2 cellular contexts compared by ENCODE assay signal in the genomic region with DNA sequence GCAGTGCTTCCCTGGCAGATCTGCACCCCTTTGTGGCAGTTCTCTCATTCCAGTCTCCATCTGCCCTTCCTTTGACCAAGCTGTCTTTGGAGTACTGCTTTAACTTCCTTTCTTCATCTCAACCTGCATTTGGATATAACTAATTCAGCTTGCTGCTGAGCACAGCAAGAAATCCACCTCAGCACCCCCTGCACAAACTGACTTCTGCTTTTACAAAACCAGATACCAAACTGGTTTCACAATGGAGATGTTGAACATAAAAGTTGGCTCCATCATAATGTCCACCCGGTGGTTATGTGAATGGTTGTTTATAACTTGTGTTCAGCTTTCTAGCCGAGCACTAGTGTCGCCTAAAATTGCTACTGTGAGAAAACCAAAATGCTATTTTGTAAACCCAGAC.
TF ChIP-seq lines count a peak whose summit lies in the region.

No MANE protein-coding gene starts in this region.

TF ChIP-seq in GM23338, 12 proteins besides CTCF, POLR2A, EP300 and RAD21:
- TF ChIP-seq EZH2phosphoT487 (IDR thresholded peaks at IDR 0.05; ENCODE audit: unreplicated experiment), result no peak
- no peak for TF ChIP-seq ZNF331 (CRISPR knock-in tag; IDR thresholded peaks at IDR 0.05; ENCODE audit: low read depth)
- no peak for TF ChIP-seq NANOG (IDR thresholded peaks at IDR 0.05; ENCODE audit: borderline replicate concordance)
- TF ChIP-seq, protein P1, sequence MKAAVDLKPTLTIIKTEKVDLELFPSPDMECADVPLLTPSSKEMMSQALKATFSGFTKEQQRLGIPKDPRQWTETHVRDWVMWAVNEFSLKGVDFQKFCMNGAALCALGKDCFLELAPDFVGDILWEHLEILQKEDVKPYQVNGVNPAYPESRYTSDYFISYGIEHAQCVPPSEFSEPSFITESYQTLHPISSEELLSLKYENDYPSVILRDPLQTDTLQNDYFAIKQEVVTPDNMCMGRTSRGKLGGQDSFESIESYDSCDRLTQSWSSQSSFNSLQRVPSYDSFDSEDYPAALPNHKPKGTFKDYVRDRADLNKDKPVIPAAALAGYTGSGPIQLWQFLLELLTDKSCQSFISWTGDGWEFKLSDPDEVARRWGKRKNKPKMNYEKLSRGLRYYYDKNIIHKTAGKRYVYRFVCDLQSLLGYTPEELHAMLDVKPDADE (IDR thresholded peaks at IDR 0.05), result no peak
- TF ChIP-seq, protein P2, sequence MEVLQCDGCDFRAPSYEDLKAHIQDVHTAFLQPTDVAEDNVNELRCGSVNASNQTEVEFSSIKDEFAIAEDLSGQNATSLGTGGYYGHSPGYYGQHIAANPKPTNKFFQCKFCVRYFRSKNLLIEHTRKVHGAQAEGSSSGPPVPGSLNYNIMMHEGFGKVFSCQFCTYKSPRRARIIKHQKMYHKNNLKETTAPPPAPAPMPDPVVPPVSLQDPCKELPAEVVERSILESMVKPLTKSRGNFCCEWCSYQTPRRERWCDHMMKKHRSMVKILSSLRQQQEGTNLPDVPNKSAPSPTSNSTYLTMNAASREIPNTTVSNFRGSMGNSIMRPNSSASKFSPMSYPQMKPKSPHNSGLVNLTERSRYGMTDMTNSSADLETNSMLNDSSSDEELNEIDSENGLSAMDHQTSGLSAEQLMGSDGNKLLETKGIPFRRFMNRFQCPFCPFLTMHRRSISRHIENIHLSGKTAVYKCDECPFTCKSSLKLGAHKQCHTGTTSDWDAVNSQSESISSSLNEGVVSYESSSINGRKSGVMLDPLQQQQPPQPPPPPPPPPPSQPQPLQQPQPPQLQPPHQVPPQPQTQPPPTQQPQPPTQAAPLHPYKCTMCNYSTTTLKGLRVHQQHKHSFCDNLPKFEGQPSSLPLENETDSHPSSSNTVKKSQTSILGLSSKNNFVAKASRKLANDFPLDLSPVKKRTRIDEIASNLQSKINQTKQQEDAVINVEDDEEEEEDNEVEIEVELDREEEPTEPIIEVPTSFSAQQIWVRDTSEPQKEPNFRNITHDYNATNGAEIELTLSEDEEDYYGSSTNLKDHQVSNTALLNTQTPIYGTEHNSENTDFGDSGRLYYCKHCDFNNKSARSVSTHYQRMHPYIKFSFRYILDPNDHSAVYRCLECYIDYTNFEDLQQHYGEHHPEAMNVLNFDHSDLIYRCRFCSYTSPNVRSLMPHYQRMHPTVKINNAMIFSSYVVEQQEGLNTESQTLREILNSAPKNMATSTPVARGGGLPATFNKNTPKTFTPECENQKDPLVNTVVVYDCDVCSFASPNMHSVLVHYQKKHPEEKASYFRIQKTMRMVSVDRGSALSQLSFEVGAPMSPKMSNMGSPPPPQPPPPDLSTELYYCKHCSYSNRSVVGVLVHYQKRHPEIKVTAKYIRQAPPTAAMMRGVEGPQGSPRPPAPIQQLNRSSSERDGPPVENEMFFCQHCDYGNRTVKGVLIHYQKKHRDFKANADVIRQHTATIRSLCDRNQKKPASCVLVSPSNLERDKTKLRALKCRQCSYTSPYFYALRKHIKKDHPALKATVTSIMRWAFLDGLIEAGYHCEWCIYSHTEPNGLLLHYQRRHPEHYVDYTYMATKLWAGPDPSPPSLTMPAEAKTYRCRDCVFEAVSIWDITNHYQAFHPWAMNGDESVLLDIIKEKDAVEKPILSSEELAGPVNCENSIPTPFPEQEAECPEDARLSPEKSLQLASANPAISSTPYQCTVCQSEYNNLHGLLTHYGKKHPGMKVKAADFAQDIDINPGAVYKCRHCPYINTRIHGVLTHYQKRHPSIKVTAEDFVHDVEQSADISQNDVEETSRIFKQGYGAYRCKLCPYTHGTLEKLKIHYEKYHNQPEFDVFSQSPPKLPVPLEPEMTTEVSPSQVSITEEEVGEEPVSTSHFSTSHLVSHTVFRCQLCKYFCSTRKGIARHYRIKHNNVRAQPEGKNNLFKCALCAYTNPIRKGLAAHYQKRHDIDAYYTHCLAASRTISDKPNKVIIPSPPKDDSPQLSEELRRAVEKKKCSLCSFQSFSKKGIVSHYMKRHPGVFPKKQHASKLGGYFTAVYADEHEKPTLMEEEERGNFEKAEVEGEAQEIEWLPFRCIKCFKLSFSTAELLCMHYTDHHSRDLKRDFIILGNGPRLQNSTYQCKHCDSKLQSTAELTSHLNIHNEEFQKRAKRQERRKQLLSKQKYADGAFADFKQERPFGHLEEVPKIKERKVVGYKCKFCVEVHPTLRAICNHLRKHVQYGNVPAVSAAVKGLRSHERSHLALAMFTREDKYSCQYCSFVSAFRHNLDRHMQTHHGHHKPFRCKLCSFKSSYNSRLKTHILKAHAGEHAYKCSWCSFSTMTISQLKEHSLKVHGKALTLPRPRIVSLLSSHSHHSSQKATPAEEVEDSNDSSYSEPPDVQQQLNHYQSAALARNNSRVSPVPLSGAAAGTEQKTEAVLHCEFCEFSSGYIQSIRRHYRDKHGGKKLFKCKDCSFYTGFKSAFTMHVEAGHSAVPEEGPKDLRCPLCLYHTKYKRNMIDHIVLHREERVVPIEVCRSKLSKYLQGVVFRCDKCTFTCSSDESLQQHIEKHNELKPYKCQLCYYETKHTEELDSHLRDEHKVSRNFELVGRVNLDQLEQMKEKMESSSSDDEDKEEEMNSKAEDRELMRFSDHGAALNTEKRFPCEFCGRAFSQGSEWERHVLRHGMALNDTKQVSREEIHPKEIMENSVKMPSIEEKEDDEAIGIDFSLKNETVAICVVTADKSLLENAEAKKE (CRISPR knock-in tag; IDR thresholded peaks at IDR 0.05), result no peak

TF ChIP-seq in H1, 55 proteins besides CTCF, POLR2A, EP300 and RAD21:
- no peak for TF ChIP-seq HDAC2 (IDR thresholded peaks at IDR 0.05; ENCODE audit: borderline replicate concordance in 1 of 2, low read depth in 2 of 2, low read length in 2 of 2)
- TF ChIP-seq YY1 (IDR thresholded peaks at IDR 0.05; ENCODE audit: low read depth, low read length), result no peak
- TF ChIP-seq SRF (IDR thresholded peaks at IDR 0.05; ENCODE audit: low read depth, low read length), result no peak
- TF ChIP-seq RBBP5 (IDR thresholded peaks at IDR 0.05; ENCODE audit: borderline replicate concordance, low read depth, low read length), result no peak
- no peak for TF ChIP-seq RFX5 (IDR thresholded peaks at IDR 0.05; ENCODE audit: borderline replicate concordance, low read depth, low read length)
- TF ChIP-seq TCF12 (IDR thresholded peaks at IDR 0.05; ENCODE audit: low read depth, low read length), result no peak
- TF ChIP-seq, protein P3, sequence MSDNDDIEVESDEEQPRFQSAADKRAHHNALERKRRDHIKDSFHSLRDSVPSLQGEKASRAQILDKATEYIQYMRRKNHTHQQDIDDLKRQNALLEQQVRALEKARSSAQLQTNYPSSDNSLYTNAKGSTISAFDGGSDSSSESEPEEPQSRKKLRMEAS (IDR thresholded peaks at IDR 0.05), result no peak
- no peak for TF ChIP-seq ZNF274 (IDR thresholded peaks at IDR 0.05; ENCODE audit: borderline replicate concordance, extremely low read depth, low read length)
- TF ChIP-seq NANOG (IDR thresholded peaks at IDR 0.05; ENCODE audit: insufficient read depth, low read depth, low read length, poor library complexity, severe bottlenecking), result no peak
- no peak for TF ChIP-seq KDM1A (IDR thresholded peaks at IDR 0.05; ENCODE audit: borderline replicate concordance, low read length)
